ENCODE assay signal across 15 cellular contexts in genomic region chr1:93033029-93033428, GRCh38. TPM values are rescaled to one million over a fixed set of nuclear protein-coding genes. Genes with fewer than 3 reads are reported as not detected.
DNase-seq lines count a peak whose midpoint lies in the region; ATAC-seq, FAIRE-seq and TF ChIP-seq lines count a peak whose summit lies in the region.
"Had no signal": no experiment of that assay in that cellular context is flagged by ENCODE, and none has a peak within 500 bp of the region (broad histone marks: within the 10 kb centered on the region; RNA-seq: fewer than 3 reads in every experiment).

No MANE protein-coding gene starts in this region.

- TF ChIP-seq CTCF in GM12865 (IDR thresholded peaks at IDR 0.05; ENCODE audit: insufficient read depth, low read depth, low read length, missing control alignments) (no peak), kidney (IDR thresholded peaks at IDR 0.05; ENCODE audit: borderline replicate concordance, extremely low read depth, insufficient read depth) (no peak)

- intact Hi-C loops in kidney (cut with DNase I) = no loop called here

- H3K27me3 Mint-ChIP-seq in effector memory CD8-positive, alpha-beta T cell = peaks cover 5 to 16% of the 10 kb centered on the region in 2 donors

- H3K4me1 Mint-ChIP-seq in effector memory CD8-positive, alpha-beta T cell (ENCODE audit: low read depth in 2 of 2) = peaks cover 4 to 7% of the 10 kb centered on the region in 2 donors
- H3K4me1 Mint-ChIP-seq: nephron had no signal

- no peak overlapping the region for H3K27ac ChIP-seq in kidney (ENCODE audit: low read depth in 2 of 2, low read length in 2 of 2)
- H3K27ac ChIP-seq: SJSA1 had no signal

- no peak overlapping the region for H3K4me3 ChIP-seq in GM12865 (ENCODE audit: low read depth, low read length)
- no peak overlapping the region for H3K4me3 ChIP-seq in kidney (ENCODE audit: low read length in 2 of 2)
- H3K4me3 ChIP-seq: SJSA1 had no signal

- peaks cover 5% of the 10 kb centered on the region for H3K36me3 Mint-ChIP-seq in effector memory CD8-positive, alpha-beta T cell (ENCODE audit: insufficient read depth)

- no peaks in the 10 kb centered on the region for H3K4me1 ChIP-seq in kidney (ENCODE audit: control insufficient read depth in 1 of 2, insufficient read depth in 1 of 2, low read depth in 1 of 2, low read length in 2 of 2)
- H3K4me1 ChIP-seq: Caco-2, SJSA1 had no signal

- no peak for FAIRE-seq in kidney (lab: Jason Lieb, UNC)
- FAIRE-seq: astrocyte had no signal

- no peaks in the 10 kb centered on the region for H3K9me3 ChIP-seq in kidney (ENCODE audit: control insufficient read depth in 1 of 2, low read length in 2 of 2)
- H3K9me3 ChIP-seq: Caco-2, SJSA1 had no signal

- DNase-seq in GM12865 (ENCODE audit: low read depth) (peak; percentile 50), NCI-H82 treated with DMSO at 0.1 percent for 48 hours (lab: John Stamatoyannopoulos, UW; ENCODE audit: unreplicated experiment) (peak; percentile 52), myocyte (ENCODE audit: low read depth) (peak; percentile 19), NCI-H226 (no peak), kidney (no peak)
- no peak for DNase-seq in effector memory CD8-positive, alpha-beta T cell
- DNase-seq: activated T-cell treated with anti-CD3 and anti-CD28 coated beads, Interleukin-2, amount 50 U/mL, for 72 hours; Caco-2; HFFc6; left cardiac atrium; NCI-H1092 had no signal

- no peaks in the 10 kb centered on the region for H3K36me3 ChIP-seq in kidney (ENCODE audit: control insufficient read depth in 1 of 2, insufficient read depth in 2 of 2, low read length in 2 of 2)
- H3K36me3 ChIP-seq: SJSA1 had no signal

- no peak overlapping the region for H3K9ac ChIP-seq in kidney (ENCODE audit: low read length in 2 of 2)

- H3K4me3 Mint-ChIP-seq in effector memory CD8-positive, alpha-beta T cell = no peak overlapping the region
- H3K4me3 Mint-ChIP-seq: HFFc6, nephron had no signal

- H3K9me3 Mint-ChIP-seq in effector memory CD8-positive, alpha-beta T cell = no peaks in the 10 kb centered on the region
- H3K9me3 Mint-ChIP-seq: activated T-cell treated with anti-CD3 and anti-CD28 coated beads, Interleukin-2, amount 50 U/mL, for 72 hours; HFFc6; nephron had no signal

- peak; percentile 40 for ATAC-seq in HG03175 (IDR thresholded peaks at IDR 0.05; ENCODE audit: unreplicated experiment)
- no peak for ATAC-seq in effector memory CD8-positive, alpha-beta T cell (replicated peaks)

- H3K27ac Mint-ChIP-seq in effector memory CD8-positive, alpha-beta T cell = no peak overlapping the region
- H3K27ac Mint-ChIP-seq: activated T-cell treated with anti-CD3 and anti-CD28 coated beads, Interleukin-2, amount 50 U/mL, for 72 hours; HFFc6; nephron had no signal

RNA-seq across cellular contexts. Expression of gene MTF2, which starts 46.1 kb away (rescaled TPM):
- total RNA-seq in myocyte (12.6 and 14.0 TPM in 2 replicates), kidney (30.5 TPM)
- 7.2 TPM for polyA plus RNA-seq in myocyte (2012)
- 8.8 TPM for polyA plus RNA-seq in kidney (ENCODE audit: insufficient read depth, low read depth, low replicate concordance)

Comparison
In these comparisons a context has a peak if more than half of its experiments do, and no peak if none do; other contexts are left out.
1. DNase-seq: peak in GM12865 (single experiment), NCI-H82 treated with DMSO at 0.1 percent for 48 hours (single experiment) and myocyte (single experiment); none in NCI-H226 (single experiment), kidney (single experiment) and effector memory CD8-positive, alpha-beta T cell (0 of 3).